In genomic region chrX:43655151-43655676, GRCh38 we compare ENCODE assay signal across 8 cellular contexts. TPM values are rescaled to one million over a fixed set of nuclear protein-coding genes. Genes with fewer than 3 reads are reported as not detected.
DNase-seq lines count a peak whose midpoint lies in the region; ATAC-seq and TF ChIP-seq lines count a peak whose summit lies in the region.

No MANE protein-coding gene starts in this region.

- no peaks in the 10 kb centered on the region for H3K9me2 ChIP-seq in OCI-LY1 (ENCODE audit: low read depth, low read length)

- no peak overlapping the region; the same call in 1 of the 2 replicates for H3K9ac ChIP-seq in OCI-LY1 (ENCODE audit: low read length)

- H3K36me3 ChIP-seq in OCI-LY1 (ENCODE audit: insufficient read depth, low read length) (no peaks in the 10 kb centered on the region), adrenal gland (replicated peaks in 1 of 2) (no peaks in the 10 kb centered on the region)

- H2AFZ ChIP-seq in OCI-LY1 (ENCODE audit: low read length), result no peak overlapping the region

- H4K20me1 ChIP-seq in OCI-LY1 (ENCODE audit: insufficient read depth, low read length), result no peaks in the 10 kb centered on the region

- H3K79me2 ChIP-seq in OCI-LY1 (ENCODE audit: insufficient read depth, low read length), result no peaks in the 10 kb centered on the region

- no peaks in the 10 kb centered on the region for H3K27me3 Mint-ChIP-seq in osteocyte (ENCODE audit: unreplicated experiment)

- H3K9me3 ChIP-seq in OCI-LY1 (ENCODE audit: low read length) (no peaks in the 10 kb centered on the region), adrenal gland (replicated peaks in 1 of 3) (no peaks in the 10 kb centered on the region)

- peak overlapping the region; percentile 88 for H3K4me3 Mint-ChIP-seq in osteocyte (ENCODE audit: unreplicated experiment)

- H3K4me1 ChIP-seq in OCI-LY1 (ENCODE audit: insufficient read depth, low read length, severe bottlenecking), result no peaks in the 10 kb centered on the region
- H3K4me1 ChIP-seq in adrenal gland (replicated peaks in 1 of 2), result peaks cover 0 to 7% of the 10 kb centered on the region in 2 donors

- DNase-seq in activated gamma-delta T cell treated with Interleukin-2 at 50 U/mL for 16 hours (peak; percentile 10), activated gamma-delta T cell (lab: John Stamatoyannopoulos, UW) (no peak), adrenal gland (peak; percentile 42 to 67 (median 58)), left cardiac atrium (peak; percentile 40), osteocyte (ENCODE audit: extremely low spot score, unreplicated experiment) (no peak), SW 1271 (lab: John Stamatoyannopoulos, UW) (no peak)

- H3K4me1 Mint-ChIP-seq in osteocyte (ENCODE audit: unreplicated experiment), result peaks cover 4% of the 10 kb centered on the region

- TF ChIP-seq CTCF in OCI-LY1 (IDR thresholded peaks at IDR 0.05; ENCODE audit: low read length) (no peak), adrenal gland (IDR thresholded peaks at IDR 0.05) (no peak), osteocyte (IDR thresholded peaks at IDR 0.05) (no peak)

- no peaks in the 10 kb centered on the region for H3K36me3 Mint-ChIP-seq in osteocyte (ENCODE audit: unreplicated experiment)

- H3K27me3 ChIP-seq in OCI-LY1 (ENCODE audit: insufficient read depth, low read length) (no peaks in the 10 kb centered on the region), adrenal gland (no peaks in the 10 kb centered on the region)

- TF ChIP-seq POLR2A in adrenal gland (IDR thresholded peaks at IDR 0.05), result peak in 1 of 2 donors; percentile 29

- H3F3A ChIP-seq in OCI-LY1 (ENCODE audit: insufficient read depth, low read length), result no peaks in the 10 kb centered on the region

- H3K27ac Mint-ChIP-seq in osteocyte (ENCODE audit: unreplicated experiment), result peak overlapping the region; percentile 100

- intact Hi-C loops in adrenal gland (cut with DNase I), result loop anchor here in 1 of 2 donors (10.0 kb wide), 2 partner anchors 50 to 90 kb away; no protein-coding TSS in a partner anchor
- intact Hi-C loops in left cardiac atrium (cut with DNase I), result loop anchor here in 1 of 2 donors (2.0 kb wide), 2 partner anchors 52 to 88 kb away; no protein-coding TSS in a partner anchor

- H3K4me2 ChIP-seq in OCI-LY1 (ENCODE audit: low read length), result peak overlapping the region; percentile 72; the same call in 1 of the 2 replicates

- H3K9me3 Mint-ChIP-seq in osteocyte (ENCODE audit: unreplicated experiment), result peaks cover 13% of the 10 kb centered on the region

- ATAC-seq in left cardiac atrium, result peak; percentile 34 to 61
- no peak for ATAC-seq in GM21390 (IDR thresholded peaks at IDR 0.05; ENCODE audit: unreplicated experiment)

- H3K4me3 ChIP-seq in OCI-LY1 (ENCODE audit: low read depth, low read length, poor library complexity, severe bottlenecking), result peak overlapping the region; percentile 62
- H3K4me3 ChIP-seq in adrenal gland, result peak overlapping the region in 2 of 4 donors; percentile 32 to 66

- no peak overlapping the region for H3K27ac ChIP-seq in OCI-LY1 (ENCODE audit: low read depth, low read length, poor library complexity, severe bottlenecking)
- H3K27ac ChIP-seq in adrenal gland, result peak overlapping the region in 4 of 5 donors; percentile 57 to 92 (median 80)

- WGBS in adrenal gland, 4 donors, result 0 to 39% (median 21%) methylated on average over 11 to 40 of the region's 40 CpGs; no CpG with 5 or more reads in 1 of the 4 donors

RNA-seq across cellular contexts. Expression of gene MAOA, which starts 0.9 kb away (rescaled TPM):
- total RNA-seq in adrenal gland (10 to 100 TPM; 27.7 to 93.0 (median 78.4) TPM), left cardiac atrium (100 to 1,000 TPM; 102 to 105 TPM), osteocyte (0.26 and 0.32 TPM in 2 replicates)
- 10 to 100 TPM; 15.5 to 47.7 (median 23.6) TPM for polyA plus RNA-seq in adrenal gland

Comparison
In these comparisons a context has a peak if more than half of its experiments do, and no peak if none do; other contexts are left out.
1. DNase-seq: peak in activated gamma-delta T cell treated with Interleukin-2 at 50 U/mL for 16 hours (single experiment), adrenal gland (7 of 7) and left cardiac atrium (single experiment); none in activated gamma-delta T cell (single experiment), osteocyte (single experiment) and SW 1271 (0 of 2).
2. RNA of gene MAOA, which starts 0.9 kb away (total RNA-seq): 102 to 105 TPM in left cardiac atrium and 27.7 to 93.0 TPM in adrenal gland; 0.26 to 0.32 TPM in osteocyte; every median in the first group is over 10 times any median in the second.